ENCODE assay signal across 8 cellular contexts in the genomic region with DNA sequence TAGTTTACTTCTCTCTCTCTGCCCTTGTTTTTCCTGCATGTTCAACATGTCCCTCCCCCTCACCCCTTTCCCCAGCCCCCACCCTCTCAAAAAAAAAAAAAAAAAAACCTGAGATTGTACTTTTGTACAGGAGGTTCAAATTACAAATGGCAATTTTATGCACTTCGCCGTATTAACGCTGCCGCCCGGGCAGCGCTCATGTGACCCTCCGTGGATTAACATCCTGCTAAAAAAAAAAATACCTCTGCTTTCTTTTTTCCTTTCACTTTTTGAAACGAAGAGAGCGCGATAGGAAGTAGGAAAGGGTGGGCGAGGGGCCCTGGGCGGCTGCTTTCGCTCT. TPM values are rescaled to one million over a fixed set of nuclear protein-coding genes. Genes with fewer than 3 reads are reported as not detected.
DNase-seq lines count a peak whose midpoint lies in the region; ATAC-seq and TF ChIP-seq lines count a peak whose summit lies in the region.
"Had no signal": no experiment of that assay in that cellular context is flagged by ENCODE, and none has a peak within 500 bp of the region (broad histone marks: within the 10 kb centered on the region; RNA-seq: fewer than 3 reads in every experiment).

No MANE protein-coding gene starts in this region.

- H3K36me3 ChIP-seq in iPS-15b (ENCODE audit: control insufficient read depth, insufficient read depth, low read length) (no peaks in the 10 kb centered on the region), spleen (peaks cover 0 to 38% (median 8%) of the 10 kb centered on the region in 6 donors)

- H3K4me3 ChIP-seq in iPS-15b (ENCODE audit: low read depth, low read length) (peak overlapping the region; percentile 41), spleen (peak overlapping the region; percentile 30 to 80 (median 56))

- H3K9ac ChIP-seq in iPS-15b (ENCODE audit: low read depth, low read length): no peak overlapping the region

- CTCF ChIA-PET in activated CD8-positive, alpha-beta T cell treated with anti-CD3 and anti-CD28 coated beads, Interleukin-2, amount 10 ng/mL, durations not matched to agents 7 days and 5 days (lab: Charles Lee): no interaction called here

- H3K9me3 ChIP-seq in iPS-15b (ENCODE audit: control insufficient read depth, insufficient read depth, low read length): no peaks in the 10 kb centered on the region
- peaks cover 0 to 21% (median 0%) of the 10 kb centered on the region in 8 donors for H3K9me3 ChIP-seq in spleen

- H3K27ac ChIP-seq in spleen: peak overlapping the region; percentile 72 to 93 (median 90)

- H3K4me1 ChIP-seq in iPS-15b (ENCODE audit: control insufficient read depth, insufficient read depth, low read length) (peaks cover 30% of the 10 kb centered on the region), spleen (peaks cover 0 to 37% (median 2%) of the 10 kb centered on the region in 6 donors)

- WGBS in spleen, 5 donors: 2 to 10% (median 4%) methylated on average over 13 of the region's 13 CpGs

- H3K27me3 ChIP-seq in iPS-15b (ENCODE audit: control insufficient read depth, insufficient read depth, low read length) (peaks cover 92% of the 10 kb centered on the region), spleen (replicated peaks in 1 of 7) (peaks cover 0 to 99% (median 34%) of the 10 kb centered on the region in 7 donors)

- no peak for ATAC-seq in activated CD8-positive, alpha-beta T cell treated with anti-CD3 and anti-CD28 coated beads, Interleukin-2, amount 10 ng/mL, durations not matched to agents 7 days and 5 days
- ATAC-seq in HG03139 (IDR thresholded peaks at IDR 0.05; ENCODE audit: unreplicated experiment) (no peak), HG02970 (IDR thresholded peaks at IDR 0.05; ENCODE audit: low FRiP score, unreplicated experiment) (no peak), HG03025 (IDR thresholded peaks at IDR 0.05; ENCODE audit: low FRiP score, unreplicated experiment) (no peak)

- POLR2A ChIA-PET in activated CD8-positive, alpha-beta T cell treated with anti-CD3 and anti-CD28 coated beads, Interleukin-2, amount 10 ng/mL, durations not matched to agents 7 days and 5 days (lab: Charles Lee): no interaction called here

- no peak for TF ChIP-seq POLR2A in spleen (IDR thresholded peaks at IDR 0.05)

- H3K36me3 Mint-ChIP-seq in HFFc6 (ENCODE audit: low read depth): peaks cover 78% of the 10 kb centered on the region
- H3K36me3 Mint-ChIP-seq in activated CD8-positive, alpha-beta T cell treated with anti-CD3 and anti-CD28 coated beads, Interleukin-2, amount 10 ng/mL, durations not matched to agents 7 days and 5 days (ENCODE audit: low read depth): peaks cover 10% of the 10 kb centered on the region

- intact Hi-C loops in spleen (cut with DNase I; ENCODE audit: low total_unique reads): no loop called here

- peaks cover 17% of the 10 kb centered on the region for H3K9me3 Mint-ChIP-seq in HFFc6
- no peaks in the 10 kb centered on the region for H3K9me3 Mint-ChIP-seq in activated CD8-positive, alpha-beta T cell treated with anti-CD3 and anti-CD28 coated beads, Interleukin-2, amount 10 ng/mL, durations not matched to agents 7 days and 5 days (ENCODE audit: insufficient read depth)

- TF ChIP-seq CTCF in HFFc6 (IDR thresholded peaks at IDR 0.05) (no peak), spleen (IDR thresholded peaks at IDR 0.05 in 8 of 11, conservative IDR thresholded peaks at IDR 0.05 in 3 of 11) (no peak)

- peak overlapping the region; percentile 94 for H3K4me3 Mint-ChIP-seq in HFFc6
- peak overlapping the region; percentile 43 for H3K4me3 Mint-ChIP-seq in activated CD8-positive, alpha-beta T cell treated with anti-CD3 and anti-CD28 coated beads, Interleukin-2, amount 10 ng/mL, durations not matched to agents 7 days and 5 days

- DNase-seq in HFFc6: no peak
- no peak for DNase-seq in activated CD8-positive, alpha-beta T cell treated with anti-CD3 and anti-CD28 coated beads, Interleukin-2, amount 10 ng/mL, durations not matched to agents 7 days and 5 days
- no peak for DNase-seq in spleen
- DNase-seq: stimulated activated naive CD4-positive, alpha-beta T cell treated with Interleukin-2 at 50 U/mL for 16 hours had no signal

- H3K27me3 Mint-ChIP-seq in HFFc6 (ENCODE audit: insufficient read depth): peaks cover 32% of the 10 kb centered on the region
- H3K27me3 Mint-ChIP-seq in activated CD8-positive, alpha-beta T cell treated with anti-CD3 and anti-CD28 coated beads, Interleukin-2, amount 10 ng/mL, durations not matched to agents 7 days and 5 days (ENCODE audit: low read depth): peaks cover 76% of the 10 kb centered on the region

- H3K4me1 Mint-ChIP-seq in HFFc6 (ENCODE audit: low read depth): peaks cover 25% of the 10 kb centered on the region
- H3K4me1 Mint-ChIP-seq in activated CD8-positive, alpha-beta T cell treated with anti-CD3 and anti-CD28 coated beads, Interleukin-2, amount 10 ng/mL, durations not matched to agents 7 days and 5 days (ENCODE audit: low read depth): peaks cover 13% of the 10 kb centered on the region

- peak overlapping the region; percentile 95 for H3K27ac Mint-ChIP-seq in HFFc6
- peak overlapping the region; percentile 60 for H3K27ac Mint-ChIP-seq in activated CD8-positive, alpha-beta T cell treated with anti-CD3 and anti-CD28 coated beads, Interleukin-2, amount 10 ng/mL, durations not matched to agents 7 days and 5 days

RNA-seq across cellular contexts. Expression of gene NR2F2, which starts 2.3 kb away (rescaled TPM):
- 100 to 1,000 TPM; 120 to 168 (median 142) TPM for total RNA-seq in HFFc6 (2021; fragmentation: NEBNext Ultra II Directional; extraction: Animal tissue kit (Norgen Biotek cat#: 25700))
- not detected for total RNA-seq in activated CD8-positive, alpha-beta T cell treated with anti-CD3 and anti-CD28 coated beads, Interleukin-2, amount 10 ng/mL, durations not matched to agents 7 days and 5 days
- 100 to 1,000 TPM in 6 of 7 donors, 10 to 100 TPM in 1; 87.1 to 256 (median 121) TPM for total RNA-seq in spleen
- polyA plus RNA-seq in spleen: 10 to 100 TPM; 18.6 to 39.4 (median 23.7) TPM

Comparison
In these comparisons a context has a peak if more than half of its experiments do, and no peak if none do; other contexts are left out.
1. RNA of gene NR2F2, which starts 2.3 kb away (total RNA-seq): 120 to 168 TPM in HFFc6 and 87.1 to 256 TPM in spleen; not detected in activated CD8-positive, alpha-beta T cell treated with anti-CD3 and anti-CD28 coated beads, Interleukin-2, amount 10 ng/mL, durations not matched to agents 7 days and 5 days; every median in the first group is over 10 times any median in the second.